23 cellular contexts compared by ENCODE assay signal in genomic region chr17:82016061-82016874, GRCh38. TPM values are rescaled to one million over a fixed set of nuclear protein-coding genes. Genes with fewer than 3 reads are reported as not detected.
"Had no signal": no experiment of that assay in that cellular context is flagged by ENCODE, and none has a peak within 500 bp of the region (broad histone marks: within the 10 kb centered on the region; RNA-seq: fewer than 3 reads in every experiment).

No MANE protein-coding gene starts in this region.

- H2AFZ ChIP-seq: neural progenitor cell, parathyroid adenoma had no signal

- H3K79me2 ChIP-seq: parathyroid adenoma had no signal

- H3K9ac ChIP-seq: neural progenitor cell, parathyroid adenoma had no signal

- DNase-seq: effector memory CD4-positive, alpha-beta T cell; gastrocnemius medialis; heart right ventricle; hypothalamus; islet precursor cell; natural killer cell; occipital lobe; psoas muscle; spleen; stimulated activated CD4-positive, alpha-beta T cell treated with anti-CD3 and anti-CD28 coated beads, Interleukin-15, amount 100 ng/mL, for 24 hours; stimulated activated CD4-positive, alpha-beta T cell treated with anti-CD3 and anti-CD28 coated beads, Interleukin-1b, Interleukin-23, amount 100 ng/mL, for 48 hours; stimulated activated CD4-positive, alpha-beta T cell treated with anti-CD3 and anti-CD28 coated beads, Interleukin-4, amount 100 ng/mL, for 24 hours; tibial artery; uterus had no signal

- ATAC-seq: gastrocnemius medialis; heart right ventricle; left lobe of liver; natural killer cell; psoas muscle; sciatic nerve; stimulated activated memory B cell treated with anti-CD40 and anti-IgM and Interleukin-4, amounts not matched to agents 10 μg/mL and 1 μg/mL and 100 μg/mL, for 72 hours had no signal

- H3K36me3 ChIP-seq: neural progenitor cell, uterus had no signal

- H3K9me3 ChIP-seq: esophagus muscularis mucosa, gastrocnemius medialis, heart right ventricle, psoas muscle, spleen, tibial artery, upper lobe of left lung, uterus had no signal

- H3K4me1 ChIP-seq: neural progenitor cell had no signal

- H3K27ac ChIP-seq: coronary artery, epithelial cell of prostate, esophagus muscularis mucosa, gastrocnemius medialis, heart right ventricle, parathyroid adenoma, psoas muscle, spleen, tibial artery, uterus had no signal

- H3K4me3 ChIP-seq: coronary artery, esophagus muscularis mucosa, gastrocnemius medialis, heart right ventricle, neural progenitor cell, psoas muscle, spleen, tibial artery, upper lobe of left lung, uterus had no signal

- H3K27me3 ChIP-seq: esophagus muscularis mucosa, gastrocnemius medialis, heart right ventricle, neural progenitor cell, spleen, tibial artery, upper lobe of left lung, uterus had no signal

- H3K4me2 ChIP-seq: neural progenitor cell had no signal

RNA-seq across cellular contexts. Expression of gene RAC3, which starts 15.2 kb away (rescaled TPM):
- total RNA-seq: psoas muscle had no signal
